Comparison of ENCODE assay signal across 33 cellular contexts in the genomic region with DNA sequence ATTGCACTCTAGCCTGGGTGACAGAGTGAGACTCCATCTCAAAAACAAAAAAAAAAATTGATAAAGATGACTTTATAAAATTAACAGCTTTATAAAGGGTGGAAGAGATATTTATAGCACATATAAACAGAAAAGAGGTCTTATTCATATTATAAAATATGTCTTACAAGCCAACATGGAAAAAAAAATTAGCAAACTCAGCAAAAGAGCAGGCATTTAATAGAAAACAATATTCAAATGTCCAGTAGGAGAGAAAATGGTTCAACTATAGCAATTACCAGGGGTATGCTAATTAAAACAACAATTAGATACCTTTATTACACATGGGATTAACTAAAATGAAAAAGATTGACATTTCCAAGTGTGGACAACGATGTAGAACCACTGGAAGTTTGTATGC.
"Had no signal": no experiment of that assay in that cellular context is flagged by ENCODE, and none has a peak within 500 bp of the region (broad histone marks: within the 10 kb centered on the region; RNA-seq: fewer than 3 reads in every experiment).

No MANE protein-coding gene starts in this region.

- H3K4me1 ChIP-seq: neural progenitor cell, parathyroid adenoma, psoas muscle, spleen, suprapubic skin, testis, tibial artery, transverse colon, upper lobe of right lung, vagina had no signal

- H3K4me3 Mint-ChIP-seq: naive B cell; naive thymus-derived CD8-positive, alpha-beta T cell; natural killer cell treated with Interleukin-12 subunit alpha and Interleukin-12 subunit beta and Interleukin-15 and Interleukin-18, amount 100 ng/mL, for 72 hours; neural progenitor cell; stimulated activated memory B cell treated with anti-CD40 and anti-IgM and Interleukin-4, amounts not matched to agents 10 μg/mL and 1 μg/mL and 100 μg/mL, for 72 hours; stimulated activated naive CD8-positive, alpha-beta T cell treated with anti-CD3 and anti-CD28 coated beads, Interleukin-15, amount 100 ng/mL, for 72 hours; type B pancreatic cell had no signal

- ATAC-seq: naive thymus-derived CD8-positive, alpha-beta T cell; natural killer cell treated with Interleukin-12 subunit alpha and Interleukin-12 subunit beta and Interleukin-15 and Interleukin-18, amount 100 ng/mL, for 72 hours; psoas muscle; right cardiac atrium; sciatic nerve; stimulated activated memory B cell treated with anti-CD40 and anti-IgM and Interleukin-4, amounts not matched to agents 10 μg/mL and 1 μg/mL and 100 μg/mL, for 72 hours; stimulated activated naive CD8-positive, alpha-beta T cell treated with anti-CD3 and anti-CD28 coated beads, Interleukin-15, amount 100 ng/mL, for 72 hours; stimulated activated naive CD8-positive, alpha-beta T cell treated with anti-CD3 and anti-CD28 coated beads, Interleukin-15, Interleukin-2, amounts not matched to agents 100 U/mL and 50 U/mL, for 24 hours; upper lobe of right lung had no signal

- H3K27me3 Mint-ChIP-seq: naive B cell; naive thymus-derived CD8-positive, alpha-beta T cell; natural killer cell treated with Interleukin-12 subunit alpha and Interleukin-12 subunit beta and Interleukin-15 and Interleukin-18, amount 100 ng/mL, for 72 hours; progenitor cell of endocrine pancreas; stimulated activated memory B cell treated with anti-CD40 and anti-IgM and Interleukin-4, amounts not matched to agents 10 μg/mL and 1 μg/mL and 100 μg/mL, for 72 hours; stimulated activated naive CD8-positive, alpha-beta T cell treated with anti-CD3 and anti-CD28 coated beads, Interleukin-15, amount 100 ng/mL, for 72 hours; type B pancreatic cell had no signal

- H3K9me3 Mint-ChIP-seq: natural killer cell treated with Interleukin-12 subunit alpha and Interleukin-12 subunit beta and Interleukin-15 and Interleukin-18, amount 100 ng/mL, for 72 hours; stimulated activated naive CD8-positive, alpha-beta T cell treated with anti-CD3 and anti-CD28 coated beads, Interleukin-15, amount 100 ng/mL, for 72 hours had no signal

- H3K27ac ChIP-seq: neural progenitor cell, ovary, parathyroid adenoma, psoas muscle, skin epidermis, spleen, suprapubic skin, testis, tibial artery, transverse colon, upper lobe of right lung, vagina had no signal

- H3K36me3 ChIP-seq: neural progenitor cell, ovary, spleen, suprapubic skin, tibial artery, transverse colon, upper lobe of right lung, vagina had no signal

- H3K4me1 Mint-ChIP-seq: naive B cell; naive thymus-derived CD8-positive, alpha-beta T cell; stimulated activated memory B cell treated with anti-CD40 and anti-IgM and Interleukin-4, amounts not matched to agents 10 μg/mL and 1 μg/mL and 100 μg/mL, for 72 hours; stimulated activated naive CD8-positive, alpha-beta T cell treated with anti-CD3 and anti-CD28 coated beads, Interleukin-15, amount 100 ng/mL, for 72 hours had no signal

- H3K4me3 ChIP-seq: neural progenitor cell, ovary, psoas muscle, skin epidermis, smooth muscle cell, spleen, suprapubic skin, testis, tibial artery, transverse colon, upper lobe of right lung, vagina had no signal

- H3K79me2 ChIP-seq: parathyroid adenoma had no signal

- DNase-seq: naive B cell; naive thymus-derived CD8-positive, alpha-beta T cell; occipital lobe; ovary; posterior cingulate gyrus; psoas muscle; right cardiac atrium; spleen; stimulated activated CD4-positive, alpha-beta T cell treated with anti-CD3 and anti-CD28 coated beads, Interleukin-12 subunit alpha, Interleukin-12 subunit beta, amount 100 ng/mL, for 4 hours; stimulated activated CD4-positive, alpha-beta T cell treated with anti-CD3 and anti-CD28 coated beads, Interleukin-1b, Interleukin-23, amount 100 ng/mL, for 48 hours; stimulated activated CD4-positive, alpha-beta T cell treated with anti-CD3 and anti-CD28 coated beads, Interleukin-4, amount 100 ng/mL, for 1 hour; stimulated activated CD4-positive, alpha-beta T cell treated with anti-CD3 and anti-CD28 coated beads, Interleukin-4, amount 100 ng/mL, for 4 hours; stimulated activated CD8-positive, alpha-beta memory T cell treated with anti-CD3 and anti-CD28 coated beads, Interleukin-4, amount 100 ng/mL, for 48 hours; stimulated activated naive CD4-positive, alpha-beta T cell; stimulated activated naive CD8-positive, alpha-beta T cell treated with anti-CD3 and anti-CD28 coated beads, Interleukin-15, amount 100 ng/mL, for 72 hours; stimulated activated naive CD8-positive, alpha-beta T cell treated with anti-CD3 and anti-CD28 coated beads, Interleukin-15, Interleukin-2, amounts not matched to agents 100 U/mL and 50 U/mL, for 24 hours; substantia nigra; testis; tibial artery; transverse colon; upper lobe of right lung had no signal

- H3K4me2 ChIP-seq: neural progenitor cell, smooth muscle cell had no signal

- H3K9ac ChIP-seq: neural progenitor cell, parathyroid adenoma had no signal

- FAIRE-seq: urothelium cell line had no signal

- H3K9me3 ChIP-seq: ovary, psoas muscle, suprapubic skin, testis, tibial artery, transverse colon, upper lobe of right lung, vagina had no signal

- H3K36me3 Mint-ChIP-seq: naive B cell; naive thymus-derived CD8-positive, alpha-beta T cell; natural killer cell treated with Interleukin-12 subunit alpha and Interleukin-12 subunit beta and Interleukin-15 and Interleukin-18, amount 100 ng/mL, for 72 hours; neural progenitor cell; stimulated activated memory B cell treated with anti-CD40 and anti-IgM and Interleukin-4, amounts not matched to agents 10 μg/mL and 1 μg/mL and 100 μg/mL, for 72 hours; type B pancreatic cell had no signal

- H3K27me3 ChIP-seq: neural progenitor cell, ovary, spleen, suprapubic skin, testis, tibial artery, transverse colon, upper lobe of right lung, vagina had no signal

- H2AFZ ChIP-seq: neural progenitor cell, parathyroid adenoma had no signal
